1 cellular context compared by ENCODE assay signal in genomic region chr4:57639566-57640328, GRCh38.
TF ChIP-seq lines count a peak whose summit lies in the region.

No MANE protein-coding gene starts in this region.

TF ChIP-seq in WTC11, 78 proteins besides CTCF, POLR2A, EP300 and RAD21 (continued from another document):
- TF ChIP-seq AFF4 (CRISPR knock-in tag; IDR thresholded peaks at IDR 0.05; ENCODE audit: borderline replicate concordance) (no peak), EMX1 (CRISPR knock-in tag; IDR thresholded peaks at IDR 0.05) (no peak)
